Comparison of ENCODE assay signal across 1 cellular context in the genomic region with DNA sequence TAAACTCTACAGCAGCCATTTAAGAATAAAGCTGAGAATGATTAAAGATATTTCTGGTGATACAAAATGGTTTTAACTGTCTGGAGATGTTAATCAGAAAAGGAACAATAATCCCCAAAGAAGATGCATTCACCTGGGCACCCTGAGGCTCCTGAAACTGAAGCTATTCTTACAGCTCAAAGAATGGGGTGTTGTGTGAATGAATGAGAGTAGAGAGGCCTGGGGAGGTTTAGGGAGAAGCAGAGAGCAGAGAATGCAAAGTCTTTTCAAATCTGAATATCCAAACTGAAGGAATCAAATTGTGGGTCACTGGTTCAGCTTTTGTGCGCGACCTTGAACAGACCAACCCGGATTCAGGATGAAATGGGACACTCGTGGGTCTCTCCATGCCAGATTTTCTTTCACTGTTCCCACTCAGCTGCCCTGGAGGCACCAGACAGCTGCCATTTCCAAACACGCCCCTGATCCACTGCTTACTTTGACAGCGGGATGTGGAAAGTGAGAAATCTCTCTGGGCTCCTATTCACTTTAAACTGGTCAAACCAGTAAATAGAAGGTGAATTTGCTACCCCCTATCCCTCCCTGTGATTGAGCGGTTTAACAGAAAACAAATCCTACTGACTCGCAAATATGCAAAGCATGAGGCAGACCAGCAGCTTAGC.
TF ChIP-seq lines count a peak whose summit lies in the region.

No MANE protein-coding gene starts in this region.

TF ChIP-seq in GM23338, 12 proteins besides CTCF, POLR2A, EP300 and RAD21 (continued from another document):
- no peak for TF ChIP-seq ZNF331 (CRISPR knock-in tag; IDR thresholded peaks at IDR 0.05; ENCODE audit: low read depth)
